Comparison of ENCODE assay signal across 11 cellular contexts in the genomic region with DNA sequence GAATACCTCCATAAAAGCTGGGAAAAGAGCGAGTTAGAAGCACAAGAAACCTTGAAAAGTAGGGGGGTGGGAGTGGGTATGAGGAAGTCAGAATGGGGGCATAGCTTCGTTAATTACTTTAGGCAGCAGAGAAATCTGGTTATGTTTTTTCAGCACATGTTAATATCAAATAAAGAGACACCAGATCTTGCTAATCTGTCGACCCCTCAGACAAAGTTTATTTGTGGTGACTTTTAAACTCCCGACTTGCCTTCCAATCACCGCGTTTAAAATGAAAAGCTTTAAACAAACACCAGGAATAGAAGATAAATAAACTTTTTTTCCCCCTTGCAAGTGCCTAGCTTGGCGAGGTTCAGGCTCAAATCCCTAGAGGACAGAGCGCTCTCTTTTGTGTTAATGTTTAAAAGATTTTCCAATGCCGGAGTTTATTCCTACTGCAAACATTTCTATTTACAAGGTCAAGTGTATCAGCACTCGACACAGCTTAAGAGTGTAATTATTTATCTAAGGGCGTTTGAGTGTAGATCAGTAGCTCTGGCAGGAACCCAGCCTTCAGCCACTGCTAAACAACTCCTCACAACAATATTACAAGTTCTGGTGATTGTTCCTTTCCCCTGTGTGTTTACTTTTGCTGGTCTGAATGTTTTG. TPM values are rescaled to one million over a fixed set of nuclear protein-coding genes. Genes with fewer than 3 reads are reported as not detected.
DNase-seq lines count a peak whose midpoint lies in the region; ATAC-seq and FAIRE-seq lines count a peak whose summit lies in the region.
"Had no signal": no experiment of that assay in that cellular context is flagged by ENCODE, and none has a peak within 500 bp of the region (broad histone marks: within the 10 kb centered on the region; RNA-seq: fewer than 3 reads in every experiment).

No MANE protein-coding gene starts in this region.

- H3K4me1 ChIP-seq in HUES6 (ENCODE audit: control insufficient read depth, insufficient read depth, low read length): peaks cover 44% of the 10 kb centered on the region
- H3K4me1 ChIP-seq in small intestine (ENCODE audit: control insufficient read depth in 2 of 2, insufficient read depth in 1 of 2, low read depth in 1 of 2, low read length in 1 of 2): no peaks in the 10 kb centered on the region

- DNase-seq in amniotic epithelial cell (ENCODE audit: low read depth) (peak; percentile 86), left kidney (ENCODE audit: low read depth, low spot score) (peak; percentile 75), small intestine (peak; percentile 41), HPDE6-E6E7 (ENCODE audit: extremely low spot score) (no peak), superior temporal gyrus (ENCODE audit: extremely low spot score) (no peak)
- DNase-seq in natural killer cell treated with Interleukin-12 subunit alpha and Interleukin-12 subunit beta and Interleukin-15 and Interleukin-18, amount 100 ng/mL, for 72 hours (ENCODE audit: low spot score): no peak
- DNase-seq: dermis blood vessel endothelial cell, OCI-M1 had no signal

- no peak overlapping the region for H3K4me3 Mint-ChIP-seq in natural killer cell treated with Interleukin-12 subunit alpha and Interleukin-12 subunit beta and Interleukin-15 and Interleukin-18, amount 100 ng/mL, for 72 hours
- H3K4me3 Mint-ChIP-seq: activated T-helper 1 cell treated with anti-CD3 and anti-CD28 coated beads, Interleukin-12 subunit alpha, Interleukin-12 subunit beta, Interleukin-2, Interleukin-4 antibody, amounts not matched to agents 30 ng/mL and 10 ng/mL and 1 ng/mL, durations not matched to agents 14 hours and 24 hours and 36 hours had no signal

- H3K4me3 ChIP-seq in HUES6 (ENCODE audit: low read depth, low read length) (peak overlapping the region; percentile 41), small intestine (ENCODE audit: low read depth in 1 of 2, low read length in 2 of 2) (no peak overlapping the region)

- peaks cover 8 to 9% of the 10 kb centered on the region in 2 donors for H3K4me1 Mint-ChIP-seq in natural killer cell treated with Interleukin-12 subunit alpha and Interleukin-12 subunit beta and Interleukin-15 and Interleukin-18, amount 100 ng/mL, for 72 hours (ENCODE audit: low read depth in 2 of 2)

- WGBS in small intestine, 3 donors: 8 to 17% (median 13%) methylated on average over 11 of the region's 11 CpGs

- no peak overlapping the region for H3K9ac ChIP-seq in HUES6 (ENCODE audit: low read length)

- H3K27me3 Mint-ChIP-seq in natural killer cell treated with Interleukin-12 subunit alpha and Interleukin-12 subunit beta and Interleukin-15 and Interleukin-18, amount 100 ng/mL, for 72 hours: peaks cover 41 to 52% of the 10 kb centered on the region in 2 donors

- H3K9me3 ChIP-seq in HUES6 (ENCODE audit: control insufficient read depth, insufficient read depth, low read depth, low read length) (no peaks in the 10 kb centered on the region), small intestine (ENCODE audit: control insufficient read depth, low read depth) (no peaks in the 10 kb centered on the region)

- H3K36me3 Mint-ChIP-seq in natural killer cell treated with Interleukin-12 subunit alpha and Interleukin-12 subunit beta and Interleukin-15 and Interleukin-18, amount 100 ng/mL, for 72 hours: peaks cover 10% of the 10 kb centered on the region

- ATAC-seq in natural killer cell treated with Interleukin-12 subunit alpha and Interleukin-12 subunit beta and Interleukin-15 and Interleukin-18, amount 100 ng/mL, for 72 hours: no peak
- no peak for ATAC-seq in GM21360 (IDR thresholded peaks at IDR 0.05; ENCODE audit: unreplicated experiment)

- no peaks in the 10 kb centered on the region for H3K9me3 Mint-ChIP-seq in natural killer cell treated with Interleukin-12 subunit alpha and Interleukin-12 subunit beta and Interleukin-15 and Interleukin-18, amount 100 ng/mL, for 72 hours
- H3K9me3 Mint-ChIP-seq: activated T-helper 1 cell treated with anti-CD3 and anti-CD28 coated beads, Interleukin-12 subunit alpha, Interleukin-12 subunit beta, Interleukin-2, Interleukin-4 antibody, amounts not matched to agents 30 ng/mL and 10 ng/mL and 1 ng/mL, durations not matched to agents 14 hours and 24 hours and 36 hours had no signal

- no peak overlapping the region for H3K27ac Mint-ChIP-seq in natural killer cell treated with Interleukin-12 subunit alpha and Interleukin-12 subunit beta and Interleukin-15 and Interleukin-18, amount 100 ng/mL, for 72 hours
- H3K27ac Mint-ChIP-seq: activated T-helper 1 cell treated with anti-CD3 and anti-CD28 coated beads, Interleukin-12 subunit alpha, Interleukin-12 subunit beta, Interleukin-2, Interleukin-4 antibody, amounts not matched to agents 30 ng/mL and 10 ng/mL and 1 ng/mL, durations not matched to agents 14 hours and 24 hours and 36 hours had no signal

- H3K27ac ChIP-seq in HUES6 (ENCODE audit: low read depth, low read length) (no peak overlapping the region), small intestine (ENCODE audit: low read depth in 1 of 2, low read length in 1 of 2) (no peak overlapping the region)

- peaks cover 68% of the 10 kb centered on the region for H3K27me3 ChIP-seq in HUES6 (ENCODE audit: control insufficient read depth, insufficient read depth, low read length)
- H3K27me3 ChIP-seq in small intestine (ENCODE audit: control insufficient read depth in 2 of 2, insufficient read depth in 2 of 2, low read length in 2 of 2): peaks cover 0 to 2% of the 10 kb centered on the region in 2 donors

- H3K36me3 ChIP-seq in HUES6 (ENCODE audit: control insufficient read depth, insufficient read depth, low read length): no peaks in the 10 kb centered on the region
- H3K36me3 ChIP-seq in small intestine (ENCODE audit: control insufficient read depth in 2 of 2, insufficient read depth in 2 of 2, low read length in 2 of 2): no peaks in the 10 kb centered on the region

- FAIRE-seq in small intestine (lab: Jason Lieb, UNC): no peak

RNA-seq across cellular contexts. Expression of a gene that starts 4.0 kb away (rescaled TPM):
- polyA plus RNA-seq in small intestine: 1 to 10 TPM in 1 of 3 donors, under 1 TPM in 2; 0.54 to 7.4 (median 0.89) TPM
- total RNA-seq in natural killer cell treated with Interleukin-12 subunit alpha and Interleukin-12 subunit beta and Interleukin-15 and Interleukin-18, amount 100 ng/mL, for 72 hours: under 1 TPM; 0.48 to 0.53 TPM

Comparison
In these comparisons a context has a peak if more than half of its experiments do, and no peak if none do; other contexts are left out.
1. DNase-seq: peak in amniotic epithelial cell (single experiment), left kidney (single experiment) and small intestine (single experiment); none in HPDE6-E6E7 (single experiment), natural killer cell treated with Interleukin-12 subunit alpha and Interleukin-12 subunit beta and Interleukin-15 and Interleukin-18, amount 100 ng/mL, for 72 hours (single experiment) and superior temporal gyrus (single experiment).